Comparison of ENCODE assay signal across 8 cellular contexts in the genomic region with DNA sequence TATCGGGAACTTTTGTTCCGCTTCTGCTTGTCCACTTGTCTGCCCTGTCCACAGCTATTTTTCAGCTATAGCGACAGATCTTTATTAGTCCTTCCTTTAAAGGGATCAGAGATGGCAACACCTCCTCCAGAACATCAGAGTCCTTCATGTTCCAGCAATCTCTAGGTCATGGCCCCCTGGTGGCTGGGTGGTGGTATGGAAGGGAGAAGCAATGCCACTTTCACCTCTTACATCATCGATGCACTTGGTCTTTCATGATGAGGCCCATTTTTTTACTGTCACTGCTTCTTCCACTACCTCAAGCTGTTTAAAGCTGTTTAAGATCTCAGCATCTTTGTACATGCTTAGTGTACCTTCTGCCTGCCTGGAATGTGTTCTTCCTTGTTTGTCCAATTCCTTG.
DNase-seq lines count a peak whose midpoint lies in the region; ATAC-seq and TF ChIP-seq lines count a peak whose summit lies in the region.

No MANE protein-coding gene starts in this region.

- H3K4me3 ChIP-seq in CD8-positive, alpha-beta T cell (ENCODE audit: low read depth, low read length) = no peak overlapping the region
- H3K4me3 ChIP-seq in effector memory CD4-positive, alpha-beta T cell (ENCODE audit: insufficient read depth, low read depth, low read length, poor library complexity, severe bottlenecking) = no peak overlapping the region

- CTCF ChIA-PET in CD8-positive, alpha-beta T cell (lab: Charles Lee) = no interaction called here

- no peaks in the 10 kb centered on the region for H3K36me3 ChIP-seq in CD8-positive, alpha-beta T cell (ENCODE audit: insufficient read depth, low read length)
- no peaks in the 10 kb centered on the region for H3K36me3 ChIP-seq in effector memory CD4-positive, alpha-beta T cell (ENCODE audit: control insufficient read depth, insufficient read depth, low read length)

- ATAC-seq in CD8-positive, alpha-beta T cell = peak; percentile 54
- ATAC-seq in HG02870 (IDR thresholded peaks at IDR 0.05; ENCODE audit: unreplicated experiment) (peak; percentile 55), GM19328 (IDR thresholded peaks at IDR 0.05; ENCODE audit: unreplicated experiment) (no peak), HG02610 (IDR thresholded peaks at IDR 0.05; ENCODE audit: unreplicated experiment) (no peak)

- no peaks in the 10 kb centered on the region for H3K36me3 Mint-ChIP-seq in CD8-positive, alpha-beta T cell

- no peaks in the 10 kb centered on the region for H3K9me3 Mint-ChIP-seq in CD8-positive, alpha-beta T cell

- TF ChIP-seq CTCF in CD8-positive, alpha-beta T cell (IDR thresholded peaks at IDR 0.05) = peak; percentile 35

- H3K27me3 ChIP-seq in CD8-positive, alpha-beta T cell (ENCODE audit: insufficient read depth, low read length) = no peaks in the 10 kb centered on the region
- no peaks in the 10 kb centered on the region for H3K27me3 ChIP-seq in effector memory CD4-positive, alpha-beta T cell (replicated peaks; ENCODE audit: control insufficient read depth, insufficient read depth, low read length, poor library complexity, severe bottlenecking)

- intact Hi-C loops in CD8-positive, alpha-beta T cell (cut with DNase I, micrococcal nuclease) = no loop called here

- H3K4me1 Mint-ChIP-seq in CD8-positive, alpha-beta T cell (ENCODE audit: low read depth) = no peaks in the 10 kb centered on the region

- POLR2A ChIA-PET in CD8-positive, alpha-beta T cell (lab: Charles Lee) = no interaction called here

- H3K4me3 Mint-ChIP-seq in CD8-positive, alpha-beta T cell = no peak overlapping the region

- no peaks in the 10 kb centered on the region for H3K4me1 ChIP-seq in CD8-positive, alpha-beta T cell (ENCODE audit: insufficient read depth, low read length)
- no peaks in the 10 kb centered on the region for H3K4me1 ChIP-seq in effector memory CD4-positive, alpha-beta T cell (ENCODE audit: control insufficient read depth, insufficient read depth, low read length, poor library complexity, severe bottlenecking)

- peak; percentile 0 to 52 (median 34) for DNase-seq in CD8-positive, alpha-beta T cell
- DNase-seq in UCSD-AML1 (lab: John Stamatoyannopoulos, UW; ENCODE audit: unreplicated experiment) (peak; percentile 24), NCI-H2227 treated with DMSO at 0.1 percent for 48 hours (lab: John Stamatoyannopoulos, UW) (no peak)
- peak; percentile 0 to 20 (median 1) for DNase-seq in effector memory CD4-positive, alpha-beta T cell
- peak; percentile 0 to 33 for DNase-seq in stimulated activated CD4-positive, alpha-beta T cell treated with anti-CD3 and anti-CD28 coated beads, Interleukin-15, amount 100 ng/mL, for 48 hours (ENCODE audit: low read depth in 2 of 2)

- H3K9me3 ChIP-seq in CD8-positive, alpha-beta T cell (ENCODE audit: low read length) = no peaks in the 10 kb centered on the region
- H3K9me3 ChIP-seq in effector memory CD4-positive, alpha-beta T cell (ENCODE audit: control insufficient read depth, low read length) = no peaks in the 10 kb centered on the region

- H3K27me3 Mint-ChIP-seq in CD8-positive, alpha-beta T cell (ENCODE audit: low read depth) = peaks cover 5% of the 10 kb centered on the region

- no peak overlapping the region for H3K27ac ChIP-seq in CD8-positive, alpha-beta T cell (ENCODE audit: low read depth, low read length)
- H3K27ac ChIP-seq in effector memory CD4-positive, alpha-beta T cell (ENCODE audit: insufficient read depth, low read length, poor library complexity, severe bottlenecking) = no peak overlapping the region

- no peak overlapping the region for H3K27ac Mint-ChIP-seq in CD8-positive, alpha-beta T cell

Comparison
In these comparisons a context has a peak if more than half of its experiments do, and no peak if none do; other contexts are left out.
1. ATAC-seq: peak in CD8-positive, alpha-beta T cell (single experiment) and HG02870 (single experiment); none in GM19328 (single experiment) and HG02610 (single experiment).